ENCODE assay signal across 20 cellular contexts in genomic region chr12:52285172-52285745, GRCh38. TPM values are rescaled to one million over a fixed set of nuclear protein-coding genes. Genes with fewer than 3 reads are reported as not detected.
DNase-seq lines count a peak whose midpoint lies in the region; ATAC-seq, FAIRE-seq and TF ChIP-seq lines count a peak whose summit lies in the region.
"Had no signal": no experiment of that assay in that cellular context is flagged by ENCODE, and none has a peak within 500 bp of the region (broad histone marks: within the 10 kb centered on the region; RNA-seq: fewer than 3 reads in every experiment).

No MANE protein-coding gene starts in this region.

- ATAC-seq in heart left ventricle (no peak), HG02885 (IDR thresholded peaks at IDR 0.05; ENCODE audit: poor library complexity, unreplicated experiment) (no peak), HG03521 (IDR thresholded peaks at IDR 0.05; ENCODE audit: unreplicated experiment) (no peak)

- H3K4me2 ChIP-seq in osteoblast (ENCODE audit: insufficient read depth, low read length) = no peak overlapping the region

- H3K27me3 ChIP-seq in bronchial epithelial cell (ENCODE audit: control insufficient read depth, insufficient read depth, low read length) (no peaks in the 10 kb centered on the region), osteoblast (ENCODE audit: insufficient read depth, low read length) (no peaks in the 10 kb centered on the region), heart left ventricle (peaks cover 0 to 4% (median 0%) of the 10 kb centered on the region in 9 donors)
- H3K27me3 ChIP-seq: Peyer's patch, spleen, stomach had no signal

- no peak for TF ChIP-seq POLR2A in heart left ventricle (IDR thresholded peaks at IDR 0.05)

- peak overlapping the region; percentile 78 for H3K27ac ChIP-seq in osteoblast (ENCODE audit: low read depth, low read length)
- H3K27ac ChIP-seq in heart left ventricle = no peak overlapping the region
- H3K27ac ChIP-seq: C4-2B, HL-60, Peyer's patch, spleen, stomach had no signal

- TF ChIP-seq CTCF in bronchial epithelial cell (IDR thresholded peaks at IDR 0.05; ENCODE audit: insufficient read depth, low read length, severe bottlenecking) (no peak), osteoblast (IDR thresholded peaks at IDR 0.05; ENCODE audit: extremely low read depth, low read depth, low read length) (no peak), heart left ventricle (IDR thresholded peaks at IDR 0.05) (no peak)

- no peaks in the 10 kb centered on the region for H3K79me2 ChIP-seq in osteoblast (ENCODE audit: insufficient read depth, low read length)

- no peak for FAIRE-seq in bronchial epithelial cell (lab: Jason Lieb, UNC)
- FAIRE-seq: endometrium, islet of Langerhans had no signal

- H3K36me3 ChIP-seq in bronchial epithelial cell (ENCODE audit: control insufficient read depth, insufficient read depth, low read length) (no peaks in the 10 kb centered on the region), osteoblast (ENCODE audit: insufficient read depth, low read length) (no peaks in the 10 kb centered on the region), heart left ventricle (no peaks in the 10 kb centered on the region)
- H3K36me3 ChIP-seq: Peyer's patch, spleen, stomach had no signal

- H3K9me3 ChIP-seq in osteoblast (ENCODE audit: low read depth, low read length) (no peaks in the 10 kb centered on the region), heart left ventricle (no peaks in the 10 kb centered on the region)
- H3K9me3 ChIP-seq: Peyer's patch, spleen, stomach had no signal

- 91 to 94% (median 94%) methylated on average over 2 of the region's 2 CpGs for WGBS in heart left ventricle, 4 donors

- peak; percentile 27 for DNase-seq in GM03348 (ENCODE audit: low spot score)
- peak; percentile 39 for DNase-seq in NCI-H226
- peak; percentile 59 for DNase-seq in bronchial epithelial cell (ENCODE audit: low read depth)
- peak; percentile 97 for DNase-seq in osteoblast (ENCODE audit: insufficient read length, low spot score, missing footprints)
- DNase-seq in heart left ventricle = no peak
- no peak for DNase-seq in activated gamma-delta T cell (lab: John Stamatoyannopoulos, UW)
- DNase-seq: activated CD4-positive, alpha-beta T cell treated with anti-CD3 and anti-CD28 coated beads for 4 hours; NCI-H1930; NCI-H69 had no signal

- peaks cover 35% of the 10 kb centered on the region for H3K4me1 ChIP-seq in osteoblast (ENCODE audit: insufficient read depth, low read length)
- H3K4me1 ChIP-seq in heart left ventricle = peaks cover 0 to 14% (median 6%) of the 10 kb centered on the region in 12 donors

- intact Hi-C loops in heart left ventricle (cut with DNase I) = no loop called here

- no peak overlapping the region for H3K4me3 ChIP-seq in bronchial epithelial cell (ENCODE audit: low read depth, low read length)
- H3K4me3 ChIP-seq in osteoblast (ENCODE audit: insufficient read depth, low read length) = no peak overlapping the region
- H3K4me3 ChIP-seq in heart left ventricle = no peak overlapping the region
- H3K4me3 ChIP-seq: Peyer's patch, spleen, stomach had no signal

- no peaks in the 10 kb centered on the region for H4K20me1 ChIP-seq in osteoblast (ENCODE audit: insufficient read depth, low read length)

- H2AFZ ChIP-seq in osteoblast (ENCODE audit: low read length) = no peak overlapping the region

RNA-seq across cellular contexts. Expression of gene KRT81, which starts 6.1 kb away (rescaled TPM):
- total RNA-seq in bronchial epithelial cell (0.13 and 0.26 TPM in 2 replicates), osteoblast (0.29 TPM in 1 of 2 replicates, not detected in the other), heart left ventricle (not detected)
- polyA plus RNA-seq in heart left ventricle = not detected
- total RNA-seq: cerebellum, glomerular endothelial cell, Peyer's patch, spleen, stomach had no signal

RNA-seq across cellular contexts. Expression of gene KRT86, which starts 10.8 kb away (rescaled TPM):
- total RNA-seq in bronchial epithelial cell (0.26 TPM in 2 replicates), osteoblast (under 0.01 and 0.36 TPM in 2 replicates), heart left ventricle (not detected)
- not detected for polyA plus RNA-seq in heart left ventricle
- total RNA-seq: cerebellum, glomerular endothelial cell, Peyer's patch, stomach had no signal
- polyA plus RNA-seq: stomach had no signal

RNA-seq across cellular contexts. Expression of gene KRT83, which starts 35.9 kb away (rescaled TPM):
- total RNA-seq in bronchial epithelial cell (0.13 TPM in 1 of 2 replicates, not detected in the other), osteoblast (not detected in 2 replicates), heart left ventricle (not detected)
- not detected for polyA plus RNA-seq in heart left ventricle
- total RNA-seq: cerebellum, glomerular endothelial cell, Peyer's patch, spleen, stomach had no signal
- polyA plus RNA-seq: spleen, stomach had no signal

RNA-seq across cellular contexts. Expression of gene KRT7, which starts 52.2 kb away (rescaled TPM):
- total RNA-seq in bronchial epithelial cell (532 and 895 TPM in 2 replicates), osteoblast (20.9 and 27.9 TPM in 2 replicates), heart left ventricle (10 to 100 TPM in 1 of 9 donors, 1 to 10 TPM in 4, under 1 TPM in 2, not detected in 2; 0.20 to 56.7 (median 3.6) TPM)
- polyA plus RNA-seq in heart left ventricle = under 1 TPM in 1 of 2 donors, not detected in 1; 0.76 TPM
- total RNA-seq: cerebellum had no signal

Comparison
In these comparisons a context has a peak if more than half of its experiments do, and no peak if none do; other contexts are left out.
1. DNase-seq: peak in GM03348 (single experiment), NCI-H226 (single experiment), bronchial epithelial cell (single experiment) and osteoblast (single experiment); none in heart left ventricle (0 of 5) and activated gamma-delta T cell (single experiment).